In the genomic region with DNA sequence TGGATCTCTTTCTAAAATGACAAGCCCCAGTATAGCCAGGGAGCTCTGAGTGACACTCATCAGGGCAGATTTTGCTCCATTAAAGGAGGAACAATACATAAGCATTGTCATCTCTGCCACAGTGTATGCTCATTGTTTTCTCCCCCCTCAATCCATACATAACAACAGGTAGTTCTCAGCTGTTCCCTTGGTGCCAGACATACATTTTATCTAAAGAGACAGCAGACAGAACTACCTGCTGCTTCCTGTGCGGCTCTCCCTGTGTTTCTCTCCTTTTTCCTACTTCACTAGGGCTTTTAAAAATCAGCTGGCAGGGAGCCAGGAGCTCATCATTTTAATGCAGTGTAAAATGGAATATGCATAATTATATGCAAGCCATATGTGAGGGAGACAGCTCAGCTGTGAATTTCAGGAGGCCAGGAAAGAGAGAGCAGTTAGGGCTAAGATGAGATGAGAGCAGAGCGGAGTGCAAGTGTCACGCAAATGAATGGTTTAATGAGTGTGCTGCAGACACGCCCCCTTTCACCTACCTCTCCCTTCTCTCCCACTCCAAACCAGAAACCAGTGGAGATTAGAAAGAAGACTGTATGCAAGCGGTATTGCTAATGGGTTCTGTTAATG, we compare ENCODE assay signal across 1 cellular context.
TF ChIP-seq lines count a peak whose summit lies in the region.

No MANE protein-coding gene starts in this region.

TF ChIP-seq in HEK293, 187 proteins besides CTCF, POLR2A, EP300 and RAD21 (continued from another document):
- TF ChIP-seq ZNF202 (tag by site-specific recombination; IDR thresholded peaks at IDR 0.05; ENCODE audit: borderline replicate concordance) = no peak
- TF ChIP-seq KLF8 (tag by site-specific recombination; IDR thresholded peaks at IDR 0.05) = no peak
- TF ChIP-seq ZBTB21 (tag by site-specific recombination; IDR thresholded peaks at IDR 0.05) = no peak
- TF ChIP-seq GLI2 (tag by site-specific recombination; IDR thresholded peaks at IDR 0.05; ENCODE audit: borderline replicate concordance, low read depth) = no peak
- no peak for TF ChIP-seq ZNF248 (tag by site-specific recombination; IDR thresholded peaks at IDR 0.05)
- TF ChIP-seq ZNF561 (tag by site-specific recombination; IDR thresholded peaks at IDR 0.05; ENCODE audit: borderline replicate concordance) = 0 out of 2 replicates have a peak, but pooled peaks have one; percentile 52
- TF ChIP-seq ZFP41 (tag by site-specific recombination; IDR thresholded peaks at IDR 0.05; ENCODE audit: borderline replicate concordance) = no peak
- no peak for TF ChIP-seq WT1 (tag by site-specific recombination; IDR thresholded peaks at IDR 0.05)
- 0 out of 2 replicates have a peak, but pooled peaks have one; percentile 49 for TF ChIP-seq TRIM28 (IDR thresholded peaks at IDR 0.05; ENCODE audit: borderline replicate concordance, low read length)
- TF ChIP-seq, protein P1, sequence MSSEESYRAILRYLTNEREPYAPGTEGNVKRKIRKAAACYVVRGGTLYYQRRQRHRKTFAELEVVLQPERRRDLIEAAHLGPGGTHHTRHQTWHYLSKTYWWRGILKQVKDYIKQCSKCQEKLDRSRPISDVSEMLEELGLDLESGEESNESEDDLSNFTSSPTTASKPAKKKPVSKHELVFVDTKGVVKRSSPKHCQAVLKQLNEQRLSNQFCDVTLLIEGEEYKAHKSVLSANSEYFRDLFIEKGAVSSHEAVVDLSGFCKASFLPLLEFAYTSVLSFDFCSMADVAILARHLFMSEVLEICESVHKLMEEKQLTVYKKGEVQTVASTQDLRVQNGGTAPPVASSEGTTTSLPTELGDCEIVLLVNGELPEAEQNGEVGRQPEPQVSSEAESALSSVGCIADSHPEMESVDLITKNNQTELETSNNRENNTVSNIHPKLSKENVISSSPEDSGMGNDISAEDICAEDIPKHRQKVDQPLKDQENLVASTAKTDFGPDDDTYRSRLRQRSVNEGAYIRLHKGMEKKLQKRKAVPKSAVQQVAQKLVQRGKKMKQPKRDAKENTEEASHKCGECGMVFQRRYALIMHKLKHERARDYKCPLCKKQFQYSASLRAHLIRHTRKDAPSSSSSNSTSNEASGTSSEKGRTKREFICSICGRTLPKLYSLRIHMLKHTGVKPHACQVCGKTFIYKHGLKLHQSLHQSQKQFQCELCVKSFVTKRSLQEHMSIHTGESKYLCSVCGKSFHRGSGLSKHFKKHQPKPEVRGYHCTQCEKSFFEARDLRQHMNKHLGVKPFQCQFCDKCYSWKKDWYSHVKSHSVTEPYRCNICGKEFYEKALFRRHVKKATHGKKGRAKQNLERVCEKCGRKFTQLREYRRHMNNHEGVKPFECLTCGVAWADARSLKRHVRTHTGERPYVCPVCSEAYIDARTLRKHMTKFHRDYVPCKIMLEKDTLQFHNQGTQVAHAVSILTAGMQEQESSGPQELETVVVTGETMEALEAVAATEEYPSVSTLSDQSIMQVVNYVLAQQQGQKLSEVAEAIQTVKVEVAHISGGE (tag by site-specific recombination; conservative IDR thresholded peaks at IDR 0.05; ENCODE audit: low read depth) = no peak
- no peak for TF ChIP-seq ZEB2 (tag by site-specific recombination; IDR thresholded peaks at IDR 0.05)
- no peak for TF ChIP-seq ZNF138 (tag by site-specific recombination; IDR thresholded peaks at IDR 0.05; ENCODE audit: borderline replicate concordance)
- TF ChIP-seq ZNF843 (tag by site-specific recombination; IDR thresholded peaks at IDR 0.05) = no peak
- no peak for TF ChIP-seq IKZF3 (tag by site-specific recombination; IDR thresholded peaks at IDR 0.05)
- no peak for TF ChIP-seq ZNF530 (tag by site-specific recombination; IDR thresholded peaks at IDR 0.05; ENCODE audit: low read depth)
- no peak for TF ChIP-seq YY1 (tag by site-specific recombination; IDR thresholded peaks at IDR 0.05)
- TF ChIP-seq, protein P2, sequence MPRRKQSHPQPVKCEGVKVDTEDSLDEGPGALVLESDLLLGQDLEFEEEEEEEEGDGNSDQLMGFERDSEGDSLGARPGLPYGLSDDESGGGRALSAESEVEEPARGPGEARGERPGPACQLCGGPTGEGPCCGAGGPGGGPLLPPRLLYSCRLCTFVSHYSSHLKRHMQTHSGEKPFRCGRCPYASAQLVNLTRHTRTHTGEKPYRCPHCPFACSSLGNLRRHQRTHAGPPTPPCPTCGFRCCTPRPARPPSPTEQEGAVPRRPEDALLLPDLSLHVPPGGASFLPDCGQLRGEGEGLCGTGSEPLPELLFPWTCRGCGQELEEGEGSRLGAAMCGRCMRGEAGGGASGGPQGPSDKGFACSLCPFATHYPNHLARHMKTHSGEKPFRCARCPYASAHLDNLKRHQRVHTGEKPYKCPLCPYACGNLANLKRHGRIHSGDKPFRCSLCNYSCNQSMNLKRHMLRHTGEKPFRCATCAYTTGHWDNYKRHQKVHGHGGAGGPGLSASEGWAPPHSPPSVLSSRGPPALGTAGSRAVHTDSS (tag by site-specific recombination; IDR thresholded peaks at IDR 0.05) = no peak
- no peak for TF ChIP-seq ZNF132 (tag by site-specific recombination; IDR thresholded peaks at IDR 0.05; ENCODE audit: borderline replicate concordance)
- no peak for TF ChIP-seq KLF7 (tag by site-specific recombination; IDR thresholded peaks at IDR 0.05; ENCODE audit: borderline replicate concordance)
- TF ChIP-seq ZBTB17 (tag by site-specific recombination; IDR thresholded peaks at IDR 0.05) = peak; percentile 78
- TF ChIP-seq PRDM1 (tag by site-specific recombination; IDR thresholded peaks at IDR 0.05) = peak; percentile 84
- TF ChIP-seq REPIN1 (tag by site-specific recombination; IDR thresholded peaks at IDR 0.05; ENCODE audit: low read depth) = no peak
- peak; percentile 92 for TF ChIP-seq SCRT2 (tag by site-specific recombination; IDR thresholded peaks at IDR 0.05)
- no peak for TF ChIP-seq BCL11A (tag by site-specific recombination; IDR thresholded peaks at IDR 0.05; ENCODE audit: low read depth)
- TF ChIP-seq GLIS1 (tag by site-specific recombination; IDR thresholded peaks at IDR 0.05) = no peak
- TF ChIP-seq ZNF600 (tag by site-specific recombination; IDR thresholded peaks at IDR 0.05) = no peak
- TF ChIP-seq, protein P3, sequence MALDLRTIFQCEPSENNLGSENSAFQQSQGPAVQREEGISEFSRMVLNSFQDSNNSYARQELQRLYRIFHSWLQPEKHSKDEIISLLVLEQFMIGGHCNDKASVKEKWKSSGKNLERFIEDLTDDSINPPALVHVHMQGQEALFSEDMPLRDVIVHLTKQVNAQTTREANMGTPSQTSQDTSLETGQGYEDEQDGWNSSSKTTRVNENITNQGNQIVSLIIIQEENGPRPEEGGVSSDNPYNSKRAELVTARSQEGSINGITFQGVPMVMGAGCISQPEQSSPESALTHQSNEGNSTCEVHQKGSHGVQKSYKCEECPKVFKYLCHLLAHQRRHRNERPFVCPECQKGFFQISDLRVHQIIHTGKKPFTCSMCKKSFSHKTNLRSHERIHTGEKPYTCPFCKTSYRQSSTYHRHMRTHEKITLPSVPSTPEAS (tag by site-specific recombination; IDR thresholded peaks at IDR 0.05) = no peak
- no peak for TF ChIP-seq ZNF23 (tag by site-specific recombination; IDR thresholded peaks at IDR 0.05; ENCODE audit: borderline replicate concordance)
- 0 out of 2 replicates have a peak, but pooled peaks have one; percentile 25 for TF ChIP-seq ZNF350 (tag by site-specific recombination; IDR thresholded peaks at IDR 0.05)
- TF ChIP-seq ZNF266 (tag by site-specific recombination; IDR thresholded peaks at IDR 0.05; ENCODE audit: low read depth) = no peak
- no peak for TF ChIP-seq ZNF701 (tag by site-specific recombination; IDR thresholded peaks at IDR 0.05)
- no peak for TF ChIP-seq ZNF341 (tag by site-specific recombination; IDR thresholded peaks at IDR 0.05; ENCODE audit: low read depth)
- TF ChIP-seq ZNF157 (tag by site-specific recombination; IDR thresholded peaks at IDR 0.05) = no peak
- TF ChIP-seq, protein P4, sequence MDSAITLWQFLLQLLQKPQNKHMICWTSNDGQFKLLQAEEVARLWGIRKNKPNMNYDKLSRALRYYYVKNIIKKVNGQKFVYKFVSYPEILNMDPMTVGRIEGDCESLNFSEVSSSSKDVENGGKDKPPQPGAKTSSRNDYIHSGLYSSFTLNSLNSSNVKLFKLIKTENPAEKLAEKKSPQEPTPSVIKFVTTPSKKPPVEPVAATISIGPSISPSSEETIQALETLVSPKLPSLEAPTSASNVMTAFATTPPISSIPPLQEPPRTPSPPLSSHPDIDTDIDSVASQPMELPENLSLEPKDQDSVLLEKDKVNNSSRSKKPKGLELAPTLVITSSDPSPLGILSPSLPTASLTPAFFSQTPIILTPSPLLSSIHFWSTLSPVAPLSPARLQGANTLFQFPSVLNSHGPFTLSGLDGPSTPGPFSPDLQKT (IDR thresholded peaks at IDR 0.05; ENCODE audit: borderline replicate concordance, low read depth, low read length) = no peak
- TF ChIP-seq ZNF48 (tag by site-specific recombination; IDR thresholded peaks at IDR 0.05) = no peak
- TF ChIP-seq, protein P5, sequence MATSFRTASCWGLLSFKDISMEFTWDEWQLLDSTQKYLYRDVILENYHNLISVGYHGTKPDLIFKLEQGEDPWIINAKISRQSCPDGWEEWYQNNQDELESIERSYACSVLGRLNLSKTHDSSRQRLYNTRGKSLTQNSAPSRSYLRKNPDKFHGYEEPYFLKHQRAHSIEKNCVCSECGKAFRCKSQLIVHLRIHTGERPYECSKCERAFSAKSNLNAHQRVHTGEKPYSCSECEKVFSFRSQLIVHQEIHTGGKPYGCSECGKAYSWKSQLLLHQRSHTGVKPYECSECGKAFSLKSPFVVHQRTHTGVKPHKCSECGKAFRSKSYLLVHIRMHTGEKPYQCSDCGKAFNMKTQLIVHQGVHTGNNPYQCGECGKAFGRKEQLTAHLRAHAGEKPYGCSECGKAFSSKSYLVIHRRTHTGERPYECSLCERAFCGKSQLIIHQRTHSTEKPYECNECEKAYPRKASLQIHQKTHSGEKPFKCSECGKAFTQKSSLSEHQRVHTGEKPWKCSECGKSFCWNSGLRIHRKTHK (tag by site-specific recombination; IDR thresholded peaks at IDR 0.05) = no peak
- TF ChIP-seq KLF9 (tag by site-specific recombination; IDR thresholded peaks at IDR 0.05; ENCODE audit: low read depth) = peak; percentile 80
- peak; percentile 75; the same call in 1 of the 2 replicates for TF ChIP-seq KLF10 (tag by site-specific recombination; IDR thresholded peaks at IDR 0.05)
- TF ChIP-seq, protein P6, sequence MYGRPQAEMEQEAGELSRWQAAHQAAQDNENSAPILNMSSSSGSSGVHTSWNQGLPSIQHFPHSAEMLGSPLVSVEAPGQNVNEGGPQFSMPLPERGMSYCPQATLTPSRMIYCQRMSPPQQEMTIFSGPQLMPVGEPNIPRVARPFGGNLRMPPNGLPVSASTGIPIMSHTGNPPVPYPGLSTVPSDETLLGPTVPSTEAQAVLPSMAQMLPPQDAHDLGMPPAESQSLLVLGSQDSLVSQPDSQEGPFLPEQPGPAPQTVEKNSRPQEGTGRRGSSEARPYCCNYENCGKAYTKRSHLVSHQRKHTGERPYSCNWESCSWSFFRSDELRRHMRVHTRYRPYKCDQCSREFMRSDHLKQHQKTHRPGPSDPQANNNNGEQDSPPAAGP (tag by site-specific recombination; IDR thresholded peaks at IDR 0.05) = no peak
- TF ChIP-seq SP7 (tag by site-specific recombination; IDR thresholded peaks at IDR 0.05) = peak; percentile 59
